Comparison of ENCODE assay signal across 8 cellular contexts in the genomic region with DNA sequence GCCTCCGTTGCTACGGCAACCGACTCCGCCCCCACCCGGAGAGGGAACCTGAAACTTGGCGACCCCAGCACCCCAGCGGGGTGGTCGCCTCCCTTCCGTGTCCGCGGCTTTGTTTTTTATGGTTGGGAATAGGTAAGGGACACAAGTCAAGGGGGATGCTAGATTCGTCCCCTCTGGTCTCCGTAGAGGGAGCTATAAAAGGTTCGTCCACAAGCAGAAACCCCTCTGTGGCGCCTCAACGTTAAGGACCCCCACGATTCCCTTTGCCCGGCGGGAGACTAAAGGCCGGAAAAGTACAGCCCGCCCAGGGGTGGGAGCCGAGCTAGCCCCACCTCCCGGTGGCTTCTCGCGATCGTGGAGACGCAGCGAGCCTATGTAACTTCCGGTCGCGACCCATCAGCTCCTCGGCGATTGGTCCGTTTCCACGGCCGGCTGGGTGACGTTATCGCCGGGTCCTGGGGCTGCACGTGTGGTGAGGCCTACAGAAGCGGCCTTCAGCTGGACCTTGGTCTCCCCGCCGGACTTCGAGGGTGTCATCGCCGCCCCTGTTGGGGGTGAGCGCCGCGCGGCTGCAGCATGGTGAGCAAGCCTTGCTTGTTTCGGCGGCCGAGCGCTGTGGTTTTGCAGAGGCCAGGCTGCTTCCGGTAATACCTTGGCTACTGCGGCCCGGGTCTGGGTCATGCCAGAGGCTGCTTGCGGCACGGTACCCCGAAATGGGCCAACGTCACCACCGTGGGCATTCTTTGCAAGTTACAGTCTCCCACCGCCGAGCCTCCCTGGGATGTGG. TPM values are rescaled to one million over a fixed set of nuclear protein-coding genes. Genes with fewer than 3 reads are reported as not detected.
DNase-seq lines count a peak whose midpoint lies in the region; ATAC-seq and TF ChIP-seq lines count a peak whose summit lies in the region.

A gene with protein sequence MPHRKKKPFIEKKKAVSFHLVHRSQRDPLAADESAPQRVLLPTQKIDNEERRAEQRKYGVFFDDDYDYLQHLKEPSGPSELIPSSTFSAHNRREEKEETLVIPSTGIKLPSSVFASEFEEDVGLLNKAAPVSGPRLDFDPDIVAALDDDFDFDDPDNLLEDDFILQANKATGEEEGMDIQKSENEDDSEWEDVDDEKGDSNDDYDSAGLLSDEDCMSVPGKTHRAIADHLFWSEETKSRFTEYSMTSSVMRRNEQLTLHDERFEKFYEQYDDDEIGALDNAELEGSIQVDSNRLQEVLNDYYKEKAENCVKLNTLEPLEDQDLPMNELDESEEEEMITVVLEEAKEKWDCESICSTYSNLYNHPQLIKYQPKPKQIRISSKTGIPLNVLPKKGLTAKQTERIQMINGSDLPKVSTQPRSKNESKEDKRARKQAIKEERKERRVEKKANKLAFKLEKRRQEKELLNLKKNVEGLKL (plus strand): TSS at position 437 of the 787 bp plus-strand sequence. CDS start 140 bp downstream, at position 577.

- peak; percentile 98 for ATAC-seq in GM18870 (IDR thresholded peaks at IDR 0.05; ENCODE audit: unreplicated experiment)
- ATAC-seq in HG03135 (IDR thresholded peaks at IDR 0.05; ENCODE audit: unreplicated experiment) = peak; percentile 99

- H3K4me3 ChIP-seq in ACC112 (ENCODE audit: low read depth, low read length) (peak within 1 kb of the TSS; percentile 92), breast epithelium (peak within 1 kb of the TSS; percentile 66 to 80 (median 75)), iPS-18c (ENCODE audit: insufficient read depth, low read depth, low read length) (peak within 1 kb of the TSS; percentile 85), skeletal muscle tissue (ENCODE audit: low read length in 3 of 3) (peak within 1 kb of the TSS; percentile 92 to 98 (median 97))

- H3K27me3 ChIP-seq in ACC112 (ENCODE audit: insufficient read depth, low read length) (no peaks in the 10 kb centered on the region), breast epithelium (no peaks in the 10 kb centered on the region), skeletal muscle tissue (ENCODE audit: control insufficient read depth in 3 of 3, insufficient read depth in 3 of 3, low read length in 3 of 3) (no peaks in the 10 kb centered on the region)

- H2AFZ ChIP-seq in ACC112 (ENCODE audit: low read length, unreplicated experiment) = peak within 1 kb of the TSS; percentile 97

- H3K79me2 ChIP-seq in ACC112 (ENCODE audit: control insufficient read depth, insufficient read depth, low read length, unreplicated experiment) = peaks cover 38% of the 10 kb centered on the region

- H3K27ac ChIP-seq in ACC112 (ENCODE audit: low read depth, low read length) (peak within 1 kb of the TSS; percentile 75), VCaP (peak within 1 kb of the TSS; percentile 86), breast epithelium (peak within 1 kb of the TSS; percentile 95 to 98), skeletal muscle tissue (ENCODE audit: low read depth, low read length) (peak within 1 kb of the TSS; percentile 94)

- H3K9me3 ChIP-seq in breast epithelium (no peaks in the 10 kb centered on the region), iPS-18c (ENCODE audit: control insufficient read depth, insufficient read depth, low read length) (no peaks in the 10 kb centered on the region), skeletal muscle tissue (ENCODE audit: control insufficient read depth in 3 of 3, low read length in 3 of 3) (no peaks in the 10 kb centered on the region)

- H3K4me1 ChIP-seq in ACC112 (ENCODE audit: control insufficient read depth, insufficient read depth, low read length, unreplicated experiment) (no peaks in the 10 kb centered on the region), breast epithelium (peaks cover 0 to 8% of the 10 kb centered on the region in 2 donors), skeletal muscle tissue (ENCODE audit: control insufficient read depth in 3 of 3, insufficient read depth in 3 of 3, low read length in 3 of 3) (peaks cover 11 to 12% (median 12%) of the 10 kb centered on the region in 3 donors)

- intact Hi-C loops in breast epithelium (cut with DNase I; ENCODE audit: low total_unique reads) = loop anchor here (5.0 kb wide), 1 partner anchor 896 kb away; a partner anchor contains a TSS

- peak; percentile 50 for TF ChIP-seq POLR2A in breast epithelium (IDR thresholded peaks at IDR 0.05)

- peaks cover 31% of the 10 kb centered on the region for H3K36me3 ChIP-seq in ACC112 (ENCODE audit: insufficient read depth, low read length)
- no peaks in the 10 kb centered on the region for H3K36me3 ChIP-seq in breast epithelium
- H3K36me3 ChIP-seq in skeletal muscle tissue (ENCODE audit: control insufficient read depth in 3 of 3, insufficient read depth in 3 of 3, low read length in 3 of 3) = peaks cover 13 to 29% (median 24%) of the 10 kb centered on the region in 3 donors

- TF ChIP-seq CTCF in VCaP (conservative IDR thresholded peaks at IDR 0.05) (no peak), breast epithelium (IDR thresholded peaks at IDR 0.05) (peak in 1 of 3 donors; percentile 18)

- H3K9ac ChIP-seq in skeletal muscle tissue (ENCODE audit: low read depth in 1 of 3, low read length in 3 of 3) = peak within 1 kb of the TSS; percentile 93 to 98 (median 95)

- DNase-seq in NCI-H2196 treated with DMSO at 0.1 percent for 48 hours (lab: John Stamatoyannopoulos, UW; ENCODE audit: unreplicated experiment) (peak; percentile 90), breast epithelium (ENCODE audit: low spot score in 2 of 2) (peak; percentile 94)

RNA-seq across cellular contexts. Expression of the gene that starts here (rescaled TPM):
- total RNA-seq in breast epithelium (10 to 100 TPM; 16.2 to 22.0 (median 16.7) TPM), skeletal muscle tissue (19.8 TPM)

Comparison
In these comparisons a context has a peak if more than half of its experiments do, and no peak if none do; other contexts are left out.
1. Peak in every context shown above with its lines: DNase-seq, ATAC-seq, H3K4me3 ChIP-seq and H3K27ac ChIP-seq.